ENCODE assay signal across 7 cellular contexts in genomic region chr12:94873368-94874085, GRCh38.
DNase-seq lines count a peak whose midpoint lies in the region; ATAC-seq, FAIRE-seq and TF ChIP-seq lines count a peak whose summit lies in the region.

No MANE protein-coding gene starts in this region.

- FAIRE-seq in HTR-8/SVneo (lab: Jason Lieb, UNC): no peak

- peaks cover 29% of the 10 kb centered on the region for H3K4me1 ChIP-seq in lower lobe of right lung
- no peaks in the 10 kb centered on the region for H3K4me1 ChIP-seq in uterus

- no peak for TF ChIP-seq POLR2A in uterus (IDR thresholded peaks at IDR 0.05)

- H3K36me3 Mint-ChIP-seq in central memory CD8-positive, alpha-beta T cell (ENCODE audit: insufficient read depth): no peaks in the 10 kb centered on the region

- peak overlapping the region; percentile 76 for H3K4me3 Mint-ChIP-seq in central memory CD8-positive, alpha-beta T cell

- peak; percentile 31 for TF ChIP-seq CTCF in GM13976 (IDR thresholded peaks at IDR 0.05; ENCODE audit: borderline replicate concordance, control extremely low read depth, extremely low read depth, insufficient read depth, missing control alignments)
- TF ChIP-seq CTCF in lower lobe of right lung (IDR thresholded peaks at IDR 0.05): no peak
- peak in 1 of 4 experiments; percentile 6 for TF ChIP-seq CTCF in uterus (IDR thresholded peaks at IDR 0.05)

- H3K27ac ChIP-seq in lower lobe of right lung (no peak overlapping the region), uterus (peak overlapping the region; percentile 25 to 53)

- DNase-seq in GM13976 (ENCODE audit: low spot score) (peak; percentile 91), HTR-8/SVneo (ENCODE audit: insufficient read length, low spot score) (peak; percentile 22), lower lobe of right lung (no peak), uterus (peak in 1 of 2 donors; percentile 32), CD1c-positive myeloid dendritic cell (ENCODE audit: extremely low spot score) (no peak)
- no peak for DNase-seq in central memory CD8-positive, alpha-beta T cell (ENCODE audit: low spot score in 2 of 2)

- no peaks in the 10 kb centered on the region for H3K36me3 ChIP-seq in lower lobe of right lung
- H3K36me3 ChIP-seq in uterus: no peaks in the 10 kb centered on the region

- intact Hi-C loops in lower lobe of right lung (cut with DNase I): no loop called here
- intact Hi-C loops in uterus (cut with DNase I; ENCODE audit: low total_unique reads): no loop called here

- no peaks in the 10 kb centered on the region for H3K9me3 Mint-ChIP-seq in central memory CD8-positive, alpha-beta T cell

- H3K9me3 ChIP-seq in lower lobe of right lung (no peaks in the 10 kb centered on the region), uterus (no peaks in the 10 kb centered on the region)

- H3K27me3 Mint-ChIP-seq in central memory CD8-positive, alpha-beta T cell: peaks cover 87% of the 10 kb centered on the region

- H3K4me1 Mint-ChIP-seq in central memory CD8-positive, alpha-beta T cell: peaks cover 25% of the 10 kb centered on the region

- ATAC-seq in GM21423 (IDR thresholded peaks at IDR 0.05; ENCODE audit: unreplicated experiment) (peak; percentile 73), lower lobe of right lung (peak; percentile 75 to 79)
- no peak for ATAC-seq in central memory CD8-positive, alpha-beta T cell (replicated peaks; ENCODE audit: extremely low read depth, poor library complexity, severe bottlenecking)

- in situ Hi-C loops in GM13976 (cut with MboI; ENCODE audit: low sequenced_read_pairs, unreplicated experiment): loop anchor here (10.0 kb wide), 1 partner anchor 309 kb away; no protein-coding TSS in a partner anchor

- H3K27ac Mint-ChIP-seq in central memory CD8-positive, alpha-beta T cell (ENCODE audit: low read depth): no peak overlapping the region

- H3K27me3 ChIP-seq in lower lobe of right lung (ENCODE audit: low read depth) (peaks cover 39% of the 10 kb centered on the region), uterus (no peaks in the 10 kb centered on the region)

- peak overlapping the region; percentile 60 for H3K4me3 ChIP-seq in lower lobe of right lung
- peak overlapping the region; percentile 38 to 65 for H3K4me3 ChIP-seq in uterus

Comparison
In these comparisons a context has a peak if more than half of its experiments do, and no peak if none do; other contexts are left out.
1. DNase-seq: peak in GM13976 (single experiment) and HTR-8/SVneo (single experiment); none in central memory CD8-positive, alpha-beta T cell (0 of 2), lower lobe of right lung (single experiment) and CD1c-positive myeloid dendritic cell (single experiment).